In the genomic region with DNA sequence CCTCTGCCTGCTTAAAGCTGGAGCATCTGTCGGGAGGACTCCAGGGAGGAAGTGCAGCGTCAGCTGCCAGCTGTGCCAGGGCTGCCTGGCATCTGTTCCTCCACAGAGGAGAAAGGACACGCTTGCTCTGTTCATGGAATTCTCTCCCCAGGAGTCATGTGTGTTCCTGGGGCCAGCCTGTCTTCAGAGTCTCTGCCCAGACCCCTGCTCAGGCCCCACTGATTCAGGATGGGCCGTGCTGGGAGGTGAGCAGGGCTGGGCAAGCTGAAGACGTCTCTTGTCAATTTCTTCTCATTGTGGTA, we compare ENCODE assay signal across 14 cellular contexts. TPM values are rescaled to one million over a fixed set of nuclear protein-coding genes. Genes with fewer than 3 reads are reported as not detected.
DNase-seq lines count a peak whose midpoint lies in the region; ATAC-seq, FAIRE-seq and TF ChIP-seq lines count a peak whose summit lies in the region.
"Had no signal": no experiment of that assay in that cellular context is flagged by ENCODE, and none has a peak within 500 bp of the region (broad histone marks: within the 10 kb centered on the region; RNA-seq: fewer than 3 reads in every experiment).

No MANE protein-coding gene starts in this region.

- POLR2A ChIA-PET in H1 (lab: Charles Lee; ENCODE audit: partially characterized antibody) = interaction anchor here (0.7 kb wide), 1 partner anchor 24 kb away, joined by 4 read pairs; the partner anchor contains the start of gene CRISPLD2
- POLR2A ChIA-PET in CD4-positive, alpha-beta T cell (lab: Charles Lee) = no interaction called here
- POLR2A ChIA-PET in CD8-positive, alpha-beta T cell (lab: Charles Lee) = no interaction called here

- H2BK120ac ChIP-seq in H1 (replicated peaks; ENCODE audit: low read depth, low read length) = no peak overlapping the region

- no peak overlapping the region for H3K27ac ChIP-seq in H1 (ENCODE audit: low read depth, low read length)
- no peak overlapping the region for H3K27ac ChIP-seq in CD4-positive, alpha-beta T cell (ENCODE audit: low read depth, low read length)
- H3K27ac ChIP-seq in CD8-positive, alpha-beta T cell (ENCODE audit: low read depth, low read length) = no peak overlapping the region
- H3K27ac ChIP-seq: parathyroid adenoma had no signal

- no peak overlapping the region for H3K23ac ChIP-seq in H1 (ENCODE audit: insufficient read length)

- H4K91ac ChIP-seq in H1 (replicated peaks; ENCODE audit: insufficient read length, low read length) = no peak overlapping the region

- H3K18ac ChIP-seq in H1 (ENCODE audit: extremely low read depth, low read length) = no peak overlapping the region

- DNase-seq in COR-L47 (lab: John Stamatoyannopoulos, UW) (peak; percentile 59), NCI-H2029 (lab: John Stamatoyannopoulos, UW) (peak; percentile 34), H1 (ENCODE audit: low read depth in 1 of 2, low spot score in 2 of 2) (no peak), occipital lobe (lab: John Stamatoyannopoulos, UW) (peak; percentile 18), GM19238 (ENCODE audit: insufficient read length, low spot score) (no peak)
- no peak for DNase-seq in CD4-positive, alpha-beta T cell
- DNase-seq in activated CD4-positive, alpha-beta T cell treated with anti-CD3 and anti-CD28 coated beads, Interleukin-2, amount 50 U/mL, for 1 hour = no peak
- no peak for DNase-seq in CD8-positive, alpha-beta T cell
- DNase-seq: activated CD4-positive, alpha-beta memory T cell treated with anti-CD3 and anti-CD28 coated beads for 36 hours; activated naive CD4-positive, alpha-beta T cell treated with anti-CD3 and anti-CD28 coated beads, Interleukin-2, amount 50 U/mL, for 16 hours; HFFc6; KG1; NCI-H748 treated with DMSO at 0.1 percent for 48 hours had no signal

- H3K4ac ChIP-seq in H1 (replicated peaks; ENCODE audit: insufficient read length, low read depth, low read length) = no peak overlapping the region

- TF ChIP-seq CTCF in H1 (IDR thresholded peaks at IDR 0.05; ENCODE audit: control extremely low read depth in 1 of 3, insufficient read depth in 1 of 3, low read depth in 1 of 3, low read length in 3 of 3) = no peak
- TF ChIP-seq CTCF in CD4-positive, alpha-beta T cell (IDR thresholded peaks at IDR 0.05) = no peak
- no peak for TF ChIP-seq CTCF in CD8-positive, alpha-beta T cell (IDR thresholded peaks at IDR 0.05)

- no peak overlapping the region for H2BK15ac ChIP-seq in H1 (ENCODE audit: low read length)

- no peak overlapping the region for H4K5ac ChIP-seq in H1 (ENCODE audit: insufficient read length, low read depth, low read length)

- FAIRE-seq in H1 (lab: Jason Lieb, UNC) = no peak

- no peak overlapping the region for H3K14ac ChIP-seq in H1 (ENCODE audit: insufficient read length)

- peaks cover 13 to 50% (median 38%) of the 10 kb centered on the region in 4 experiments for H3K4me1 ChIP-seq in H1 (replicated peaks in 1 of 4; ENCODE audit: control insufficient read depth in 3 of 4, insufficient read depth in 4 of 4, low read length in 3 of 4)
- H3K4me1 ChIP-seq in CD8-positive, alpha-beta T cell (ENCODE audit: insufficient read depth, low read length) = peaks cover 19% of the 10 kb centered on the region

- peaks cover 2% of the 10 kb centered on the region; the same call in 1 of the 2 replicates for H3K23me2 ChIP-seq in H1 (ENCODE audit: low read depth, low read length)

- no peak overlapping the region for H3K4me3 Mint-ChIP-seq in CD4-positive, alpha-beta T cell
- no peak overlapping the region for H3K4me3 Mint-ChIP-seq in CD8-positive, alpha-beta T cell
- H3K4me3 Mint-ChIP-seq: activated CD4-positive, alpha-beta memory T cell treated with anti-CD3 and anti-CD28 coated beads for 36 hours; HFFc6 had no signal

- H3K9ac ChIP-seq in H1 (replicated peaks in 1 of 4; ENCODE audit: extremely low read depth in 1 of 4, low read depth in 3 of 4, low read length in 3 of 4) = no peak overlapping the region
- H3K9ac ChIP-seq: parathyroid adenoma had no signal

- no peaks in the 10 kb centered on the region for H3K36me3 ChIP-seq in H1 (ENCODE audit: control insufficient read depth in 2 of 4, insufficient read depth in 4 of 4, low read length in 3 of 4)
- no peaks in the 10 kb centered on the region for H3K36me3 ChIP-seq in CD8-positive, alpha-beta T cell (ENCODE audit: insufficient read depth, low read length)

- WGBS in H1 (ENCODE audit: extremely low coverage in 1 of 2, insufficient coverage in 1 of 2, insufficient read length in 1 of 2, insufficient replicate concordance in 2 of 2, low coverage in 1 of 2, low lambda C conversion rate in 2 of 2, missing lambda C conversion rate in 1 of 2), 2 experiments = 76% methylated on average over 5 of the region's 5 CpGs; no CpG with 5 or more reads in 1 of the 2 experiments

- CTCF ChIA-PET in H1 (lab: Charles Lee; ENCODE audit: partially characterized antibody) = interaction anchor here (1.6 kb wide), 1 partner anchor 118 kb away, joined by 3 read pairs; no protein-coding TSS in a partner anchor
- CTCF ChIA-PET in CD4-positive, alpha-beta T cell (lab: Charles Lee) = no interaction called here
- CTCF ChIA-PET in CD8-positive, alpha-beta T cell (lab: Charles Lee) = no interaction called here

- H3K9me3 ChIP-seq in H1 (ENCODE audit: insufficient read depth in 2 of 2, low read depth in 1 of 2, low read length in 1 of 2) = no peaks in the 10 kb centered on the region
- H3K9me3 ChIP-seq in CD4-positive, alpha-beta T cell (ENCODE audit: control insufficient read depth, low read length) = no peaks in the 10 kb centered on the region
- no peaks in the 10 kb centered on the region for H3K9me3 ChIP-seq in CD8-positive, alpha-beta T cell (ENCODE audit: low read length)

- H4K8ac ChIP-seq in H1 (ENCODE audit: extremely low read depth, insufficient read depth, low read length) = no peak overlapping the region

- no peak for TF ChIP-seq EP300 in H1 (IDR thresholded peaks at IDR 0.05; ENCODE audit: borderline replicate concordance in 1 of 2, low read depth in 2 of 2, low read length in 2 of 2)

- no peak overlapping the region for H2BK20ac ChIP-seq in H1 (ENCODE audit: low read length)

- H3K27me3 ChIP-seq in H1 (replicated peaks in 1 of 4; ENCODE audit: control insufficient read depth in 3 of 4, extremely low read depth in 1 of 4, insufficient read depth in 3 of 4, low read length in 3 of 4) = peaks cover 0 to 31% (median 17%) of the 10 kb centered on the region in 4 experiments; a peak in 5 of 7 replicates
- H3K27me3 ChIP-seq in CD4-positive, alpha-beta T cell (ENCODE audit: control insufficient read depth, insufficient read depth, low read length) = peaks cover 5% of the 10 kb centered on the region
- no peaks in the 10 kb centered on the region for H3K27me3 ChIP-seq in CD8-positive, alpha-beta T cell (ENCODE audit: insufficient read depth, low read length)

- H4K20me1 ChIP-seq in H1 (replicated peaks in 1 of 2; ENCODE audit: control insufficient read depth in 1 of 2, insufficient read depth in 2 of 2, low read length in 2 of 2) = peaks cover 0 to 4% of the 10 kb centered on the region in 2 experiments

- H3K4me2 ChIP-seq in H1 (ENCODE audit: insufficient read depth in 1 of 2, low read depth in 2 of 2, low read length in 2 of 2) = peak overlapping the region in 1 of 2 experiments; percentile 9; a peak in 2 of 4 replicates

- intact Hi-C loops in CD4-positive, alpha-beta T cell (cut with DNase I, micrococcal nuclease) = no loop called here
- intact Hi-C loops in CD8-positive, alpha-beta T cell (cut with DNase I, micrococcal nuclease) = no loop called here

- no peak overlapping the region for H2AK5ac ChIP-seq in H1 (ENCODE audit: low read depth, low read length)

- no peaks in the 10 kb centered on the region for H3K4me1 Mint-ChIP-seq in CD4-positive, alpha-beta T cell (ENCODE audit: low read depth)
- peaks cover 21% of the 10 kb centered on the region for H3K4me1 Mint-ChIP-seq in CD8-positive, alpha-beta T cell (ENCODE audit: low read depth)

- no peak overlapping the region for H3K27ac Mint-ChIP-seq in CD4-positive, alpha-beta T cell
- H3K27ac Mint-ChIP-seq in CD8-positive, alpha-beta T cell = no peak overlapping the region
- H3K27ac Mint-ChIP-seq: activated CD4-positive, alpha-beta memory T cell treated with anti-CD3 and anti-CD28 coated beads for 36 hours; HFFc6 had no signal

- TF ChIP-seq POLR2A in H1 (IDR thresholded peaks at IDR 0.05; ENCODE audit: control extremely low read depth in 1 of 2, low read depth in 2 of 2, low read length in 2 of 2) = no peak

- ATAC-seq in CD4-positive, alpha-beta T cell (ENCODE audit: poor library complexity) = no peak
- ATAC-seq in CD8-positive, alpha-beta T cell = no peak

- H3K36me3 Mint-ChIP-seq in CD4-positive, alpha-beta T cell (ENCODE audit: low read depth) = no peaks in the 10 kb centered on the region
- H3K36me3 Mint-ChIP-seq in CD8-positive, alpha-beta T cell = no peaks in the 10 kb centered on the region
- H3K36me3 Mint-ChIP-seq: activated CD4-positive, alpha-beta memory T cell treated with anti-CD3 and anti-CD28 coated beads for 36 hours had no signal

- no peak for TF ChIP-seq RAD21 in H1 (IDR thresholded peaks at IDR 0.05 in 1 of 2, conservative IDR thresholded peaks at IDR 0.05 in 1 of 2; ENCODE audit: low read depth in 2 of 2, low read length in 2 of 2)

- peak overlapping the region; percentile 64; the same call in 1 of the 2 replicates for H2BK12ac ChIP-seq in H1 (ENCODE audit: low read depth, low read length)

- no peak overlapping the region for H2BK5ac ChIP-seq in H1 (ENCODE audit: low read depth, low read length)

- H3K9me3 Mint-ChIP-seq in CD4-positive, alpha-beta T cell = no peaks in the 10 kb centered on the region
- H3K9me3 Mint-ChIP-seq in CD8-positive, alpha-beta T cell = no peaks in the 10 kb centered on the region
- H3K9me3 Mint-ChIP-seq: activated CD4-positive, alpha-beta memory T cell treated with anti-CD3 and anti-CD28 coated beads for 36 hours; HFFc6 had no signal

- no peak overlapping the region for H3K56ac ChIP-seq in H1 (replicated peaks; ENCODE audit: insufficient read length, low read depth, low read length)

- H2AFZ ChIP-seq in H1 (ENCODE audit: low read length) = no peak overlapping the region
- H2AFZ ChIP-seq: parathyroid adenoma had no signal

- peaks cover 43% of the 10 kb centered on the region for H3K27me3 Mint-ChIP-seq in CD4-positive, alpha-beta T cell
- H3K27me3 Mint-ChIP-seq in CD8-positive, alpha-beta T cell (ENCODE audit: low read depth) = peaks cover 25% of the 10 kb centered on the region

- H3K79me1 ChIP-seq in H1 (ENCODE audit: low read depth, low read length) = no peaks in the 10 kb centered on the region

- no peaks in the 10 kb centered on the region for H3K79me2 ChIP-seq in H1 (ENCODE audit: control insufficient read depth in 1 of 2, insufficient read depth in 2 of 2, low read length in 2 of 2)
- H3K79me2 ChIP-seq: parathyroid adenoma had no signal

- no peak overlapping the region for H3K4me3 ChIP-seq in H1 (ENCODE audit: extremely low read depth in 1 of 4, insufficient read depth in 2 of 4, low read depth in 3 of 4, low read length in 4 of 4)
- H3K4me3 ChIP-seq in CD8-positive, alpha-beta T cell (ENCODE audit: low read depth, low read length) = no peak overlapping the region

RNA-seq across cellular contexts. Expression of gene CRISPLD2, which starts 24.2 kb away (rescaled TPM):
- total RNA-seq in H1 (2021; fragmentation: NEBNext Ultra II Directional; extraction: Animal tissue kit (Norgen Biotek cat#: 25700)) = 5.1 and 6.4 TPM in 2 replicates
- polyA plus RNA-seq in H1 (2011; rRNA removed) = 2.7 and 3.6 TPM in 2 replicates
- 3.5 TPM for polyA plus RNA-seq in H1 (2011; cell fraction: cytosol; rRNA removed)
- 5.6 TPM for polyA plus RNA-seq in H1 (2011; cell fraction: nucleus; rRNA removed)
- polyA plus RNA-seq in H1 (2012, experiment 1 of 2) = 3.2 to 4.7 TPM (median 4.0 TPM) in 4 replicates
- polyA plus RNA-seq in H1 (2012, experiment 2 of 2) = 2.0 TPM
- 6.6 TPM for polyA plus RNA-seq in H1 (2013, experiment 1 of 2)
- polyA plus RNA-seq in H1 (2013, experiment 2 of 2) = 6.2 TPM
- 4.0 and 7.3 TPM in 2 replicates for polyA minus RNA-seq in H1 (2011; rRNA and poly(A)+ RNA removed)
- polyA minus RNA-seq in H1 (2011; cell fraction: cytosol; rRNA and poly(A)+ RNA removed) = 4.4 TPM
- 4.8 TPM for polyA minus RNA-seq in H1 (2011; cell fraction: nucleus; rRNA and poly(A)+ RNA removed)
- total RNA-seq in occipital lobe = 2.7 TPM
- 1 to 10 TPM; 2.0 to 2.6 TPM for total RNA-seq in CD4-positive, alpha-beta T cell
- total RNA-seq in CD8-positive, alpha-beta T cell = 1 to 10 TPM in 1 of 2 experiments, under 1 TPM in 1; 1.00 to 1.7 TPM

Comparison
In these comparisons a context has a peak if more than half of its experiments do, and no peak if none do; other contexts are left out.
1. DNase-seq: peak in COR-L47 (single experiment), NCI-H2029 (single experiment) and occipital lobe (single experiment); none in H1 (0 of 2), CD4-positive, alpha-beta T cell (0 of 10), activated CD4-positive, alpha-beta T cell treated with anti-CD3 and anti-CD28 coated beads, Interleukin-2, amount 50 U/mL, for 1 hour (single experiment), GM19238 (single experiment) and CD8-positive, alpha-beta T cell (0 of 7).